9 cellular contexts compared by ENCODE assay signal in the genomic region with DNA sequence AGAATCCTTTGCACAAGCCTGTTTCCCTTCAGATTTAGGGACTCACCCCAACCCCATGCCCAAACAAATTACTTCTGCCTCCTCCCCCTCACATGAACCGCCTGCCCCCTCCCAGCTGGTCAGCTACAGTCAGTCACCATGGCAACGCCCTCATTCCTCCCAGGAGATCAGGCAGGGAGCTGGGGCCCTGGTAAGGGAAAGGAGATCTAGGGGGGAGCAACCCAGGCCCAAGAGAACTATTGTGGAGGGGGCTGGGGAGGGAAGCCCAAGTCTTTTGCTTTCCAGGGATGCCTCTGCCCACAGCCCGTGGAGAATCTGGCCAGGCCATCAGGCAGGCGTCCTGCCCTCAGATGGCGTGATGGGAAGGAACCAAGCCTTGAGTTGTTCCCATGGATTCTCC. TPM values are rescaled to one million over a fixed set of nuclear protein-coding genes. Genes with fewer than 3 reads are reported as not detected.
DNase-seq lines count a peak whose midpoint lies in the region; TF ChIP-seq lines count a peak whose summit lies in the region.
"Had no signal": no experiment of that assay in that cellular context is flagged by ENCODE, and none has a peak within 500 bp of the region (broad histone marks: within the 10 kb centered on the region; RNA-seq: fewer than 3 reads in every experiment).

No MANE protein-coding gene starts in this region.

- H3K9me3 ChIP-seq in colonic mucosa: no peaks in the 10 kb centered on the region

- no peaks in the 10 kb centered on the region for H3K9me3 Mint-ChIP-seq in MCF 10A (ENCODE audit: unreplicated experiment)
- H3K9me3 Mint-ChIP-seq: naive thymus-derived CD8-positive, alpha-beta T cell had no signal

- POLR2A ChIA-PET in MCF 10A (lab: Yijun Ruan, JAX): interaction anchor here (0.9 kb wide), 1 partner anchor 143 kb away, joined by 3 read pairs; a partner anchor contains a TSS

- no peak overlapping the region for H3K9ac ChIP-seq in colonic mucosa (ENCODE audit: low read depth in 2 of 2, low read length in 2 of 2)

- CTCF ChIA-PET in MCF 10A (lab: Yijun Ruan, JAX): interaction anchor here (0.6 kb wide), 1 partner anchor 12 kb away, joined by 3 read pairs; no protein-coding TSS in a partner anchor

- H3K4me3 ChIP-seq in colonic mucosa: no peak overlapping the region

- H3K36me3 Mint-ChIP-seq in MCF 10A (ENCODE audit: insufficient read depth, unreplicated experiment): peaks cover 6% of the 10 kb centered on the region
- H3K36me3 Mint-ChIP-seq: naive thymus-derived CD8-positive, alpha-beta T cell had no signal

- no peak overlapping the region for H3K27ac Mint-ChIP-seq in MCF 10A (ENCODE audit: low read depth, unreplicated experiment)

- H3K4me3 Mint-ChIP-seq in MCF 10A (ENCODE audit: unreplicated experiment): no peak overlapping the region

- H3K27me3 Mint-ChIP-seq in MCF 10A (ENCODE audit: insufficient read depth, unreplicated experiment): peaks cover 12% of the 10 kb centered on the region

- TF ChIP-seq CTCF in MCF 10A (IDR thresholded peaks at IDR 0.05; ENCODE audit: unreplicated experiment): no peak
- no peak for TF ChIP-seq CTCF in colonic mucosa (IDR thresholded peaks at IDR 0.05)

- intact Hi-C loops in MCF 10A (cut with micrococcal nuclease) (no loop called here), colonic mucosa (cut with DNase I) (no loop called here)

- DNase-seq in M059J (ENCODE audit: low read depth): peak; percentile 38
- DNase-seq in dedifferentiated amniotic fluid mesenchymal stem cell (ENCODE audit: extremely low spot score): peak; percentile 64
- peak; percentile 27 for DNase-seq in renal cortical epithelial cell (ENCODE audit: low read depth)
- DNase-seq in MCF 10A (ENCODE audit: unreplicated experiment): no peak
- DNase-seq in Kasumi-1 (lab: John Stamatoyannopoulos, UW): no peak
- DNase-seq in colonic mucosa: no peak
- DNase-seq: NCI-H1105, RPMI8226 had no signal

- no peaks in the 10 kb centered on the region for H3K4me1 ChIP-seq in colonic mucosa

- H3K27ac ChIP-seq in colonic mucosa: no peak overlapping the region

- no peaks in the 10 kb centered on the region for H3K4me1 Mint-ChIP-seq in MCF 10A (ENCODE audit: insufficient read depth, unreplicated experiment)

- no peaks in the 10 kb centered on the region for H3K36me3 ChIP-seq in colonic mucosa

- no TSS peak for BruUV-seq in MCF 10A (replicated peaks; lab: Mats Ljungman, UMichigan)

- H3K27me3 ChIP-seq in colonic mucosa: peaks cover 12% of the 10 kb centered on the region

RNA-seq across cellular contexts. Expression of a gene that starts 2.8 kb away (rescaled TPM):
- total RNA-seq in M059J (2014; rRNA removed; shearing (Covaris generic)): 1.4 and 5.2 TPM in 2 replicates
- 2.7 and 2.8 TPM in 2 replicates for total RNA-seq in renal cortical epithelial cell
- 0.30 TPM in 1 of 2 replicates, not detected in the other for total RNA-seq in MCF 10A (2022)
- under 1 TPM; 0.64 to 0.72 TPM for total RNA-seq in colonic mucosa

RNA-seq across cellular contexts. Expression of a gene that starts 15.7 kb away (rescaled TPM):
- total RNA-seq in M059J (2014; rRNA removed; shearing (Covaris generic)): 284 and 317 TPM in 2 replicates
- 213 and 601 TPM in 2 replicates for total RNA-seq in renal cortical epithelial cell
- total RNA-seq in MCF 10A (2022): 143 and 144 TPM in 2 replicates
- 100 to 1,000 TPM; 343 to 466 TPM for total RNA-seq in colonic mucosa

RNA-seq across cellular contexts. Expression of a gene that starts 28.6 kb away (rescaled TPM):
- 0.07 and 0.25 TPM in 2 replicates for total RNA-seq in M059J (2014; rRNA removed; shearing (Covaris generic))
- 0.60 TPM in 1 of 2 replicates, not detected in the other for total RNA-seq in renal cortical epithelial cell
- total RNA-seq in MCF 10A (2022): 0.12 and 0.52 TPM in 2 replicates
- total RNA-seq in colonic mucosa: under 1 TPM; 0.37 to 0.69 TPM

RNA-seq across cellular contexts. Expression of a gene that starts 36.2 kb away (rescaled TPM):
- 111 and 138 TPM in 2 replicates for total RNA-seq in M059J (2014; rRNA removed; shearing (Covaris generic))
- total RNA-seq in renal cortical epithelial cell (78.7 and 84.9 TPM in 2 replicates), MCF 10A (2022) (157 and 169 TPM in 2 replicates), colonic mucosa (100 to 1,000 TPM; 115 to 267 TPM)

RNA-seq across cellular contexts. Expression of a gene that starts 52.4 kb away (rescaled TPM):
- 0.12 TPM in 1 of 2 replicates, not detected in the other for total RNA-seq in M059J (2014; rRNA removed; shearing (Covaris generic))
- total RNA-seq in renal cortical epithelial cell (2.9 and 3.8 TPM in 2 replicates), MCF 10A (2022) (0.28 and 1.0 TPM in 2 replicates), colonic mucosa (1 to 10 TPM in 1 of 2 donors, under 1 TPM in 1; 0.52 to 1.4 TPM)
- total RNA-seq: naive thymus-derived CD8-positive, alpha-beta T cell had no signal

Comparison
In these comparisons a context has a peak if more than half of its experiments do, and no peak if none do; other contexts are left out.
1. DNase-seq: peak in M059J (single experiment), dedifferentiated amniotic fluid mesenchymal stem cell (single experiment) and renal cortical epithelial cell (single experiment); none in MCF 10A (single experiment), Kasumi-1 (0 of 2) and colonic mucosa (single experiment).